ENCODE assay signal across 24 cellular contexts in the genomic region with DNA sequence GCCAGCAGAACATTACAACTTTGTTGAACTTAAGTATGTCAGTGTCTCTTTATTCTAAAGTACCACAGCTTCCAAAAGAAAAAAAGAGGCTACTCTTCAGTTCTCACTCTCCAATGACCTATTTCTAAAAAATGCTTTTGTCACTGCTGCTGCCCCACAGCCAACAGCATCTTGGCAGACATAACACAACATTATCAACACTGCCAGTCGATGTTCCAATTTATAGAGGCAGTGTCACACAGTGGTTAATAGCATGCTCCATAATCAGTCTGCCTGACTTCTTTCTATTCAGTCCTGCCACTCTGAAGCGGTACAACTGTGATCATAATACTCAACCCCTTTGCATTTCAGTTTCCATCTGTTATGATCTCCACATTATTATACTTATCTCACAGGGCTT.
A peak's percentile ranks its signal among the peaks of the same experiment; 100 is the strongest.
DNase-seq lines count a peak whose midpoint lies in the region; ATAC-seq and TF ChIP-seq lines count a peak whose summit lies in the region.
"Had no signal": no experiment of that assay in that cellular context is flagged by ENCODE, and none has a peak within 500 bp of the region (broad histone marks: within the 10 kb centered on the region; RNA-seq: fewer than 3 reads in every experiment).

No MANE protein-coding gene starts in this region.

- H3K27ac ChIP-seq in right atrium auricular region (peak overlapping the region in 1 of 2 donors; percentile 58), esophagus muscularis mucosa (replicated peaks in 1 of 4) (peak overlapping the region in 3 of 4 donors; percentile 30 to 38 (median 38))
- H3K27ac ChIP-seq: stomach, upper lobe of left lung had no signal

- intact Hi-C loops in Right ventricle myocardium superior (cut with DNase I) (no loop called here), esophagus muscularis mucosa (cut with DNase I) (no loop called here)

- H3K4me3 ChIP-seq in right atrium auricular region, result no peak overlapping the region
- no peak overlapping the region for H3K4me3 ChIP-seq in esophagus muscularis mucosa
- H3K4me3 ChIP-seq: mucosa of descending colon, stomach, upper lobe of left lung had no signal

- WGBS in esophagus muscularis mucosa, result 65% methylated on average over 2 of the region's 2 CpGs

- TF ChIP-seq POLR2A in esophagus muscularis mucosa (IDR thresholded peaks at IDR 0.05; ENCODE audit: low read depth), result no peak

- H3K27me3 ChIP-seq in right atrium auricular region (no peaks in the 10 kb centered on the region), esophagus muscularis mucosa (no peaks in the 10 kb centered on the region)
- H3K27me3 ChIP-seq: stomach, upper lobe of left lung had no signal

- DNase-seq in Right ventricle myocardium superior (no peak), right atrium auricular region (ENCODE audit: low spot score) (no peak), esophagus muscularis mucosa (ENCODE audit: extremely low spot score) (no peak), left lobe of liver (ENCODE audit: low spot score) (no peak), omental fat pad (ENCODE audit: low spot score) (no peak), DMS53 (lab: John Stamatoyannopoulos, UW) (no peak)
- DNase-seq in activated CD4-positive, alpha-beta T cell treated with anti-CD3 and anti-CD28 coated beads for 48 hours, result no peak
- DNase-seq: activated CD4-positive, alpha-beta T cell treated with anti-CD3 and anti-CD28 coated beads, Interleukin-2, amount 10 ng/mL, durations not matched to agents 24 days and 14 days; activated CD8-positive, alpha-beta memory T cell treated with anti-CD3 and anti-CD28 coated beads, Interleukin-2, amount 10 ng/mL, durations not matched to agents 7 days and 5 days; activated naive CD4-positive, alpha-beta T cell treated with anti-CD3 and anti-CD28 coated beads, Interleukin-2, amount 50 U/mL, for 16 hours; central memory CD4-positive, alpha-beta T cell; dermis blood vessel endothelial cell; GF-D8; mucosa of descending colon; NCI-H1048; NCI-H187 treated with DMSO at 0.1 percent for 48 hours; NCI-H2227 treated with DMSO at 0.1 percent for 48 hours; nephron progenitor cell; posterior cingulate gyrus; stomach; T-helper 2 cell; upper lobe of left lung had no signal

- TF ChIP-seq EP300 in esophagus muscularis mucosa (IDR thresholded peaks at IDR 0.05), result no peak

- H3K36me3 ChIP-seq in right atrium auricular region (no peaks in the 10 kb centered on the region), esophagus muscularis mucosa (peaks cover 0 to 3% (median 0%) of the 10 kb centered on the region in 4 donors)

- H3K4me1 ChIP-seq in right atrium auricular region (peaks cover 0 to under 1% of the 10 kb centered on the region in 2 donors), esophagus muscularis mucosa (peaks cover 0 to 55% (median 43%) of the 10 kb centered on the region in 4 donors)
- H3K4me1 ChIP-seq: upper lobe of left lung had no signal

- TF ChIP-seq CTCF in right atrium auricular region (IDR thresholded peaks at IDR 0.05), result no peak
- TF ChIP-seq CTCF in esophagus muscularis mucosa (IDR thresholded peaks at IDR 0.05), result no peak
- no peak for TF ChIP-seq CTCF in omental fat pad (IDR thresholded peaks at IDR 0.05)

- peak; percentile 85 for ATAC-seq in Right ventricle myocardium superior (ENCODE audit: poor library complexity)
- peak; percentile 78 for ATAC-seq in left lobe of liver
- no peak for ATAC-seq in HG02623 (IDR thresholded peaks at IDR 0.05; ENCODE audit: unreplicated experiment)
- no peak for ATAC-seq in omental fat pad (ENCODE audit: low FRiP score)
- ATAC-seq: activated CD8-positive, alpha-beta memory T cell treated with anti-CD3 and anti-CD28 coated beads, Interleukin-2, amount 10 ng/mL, durations not matched to agents 7 days and 5 days; mucosa of descending colon; SK-N-SH treated with all-trans-retinoic acid at 6 μM for 48 hours had no signal

- H3K9me3 ChIP-seq in right atrium auricular region (no peaks in the 10 kb centered on the region), esophagus muscularis mucosa (no peaks in the 10 kb centered on the region)
- H3K9me3 ChIP-seq: mucosa of descending colon, stomach, upper lobe of left lung had no signal

Comparison
In these comparisons a context has a peak if more than half of its experiments do, and no peak if none do; other contexts are left out.
1. ATAC-seq: peak in Right ventricle myocardium superior (single experiment) and left lobe of liver (single experiment); none in HG02623 (single experiment) and omental fat pad (single experiment).